ENCODE assay signal across 8 cellular contexts in genomic region chr13:67351114-67351513, GRCh38.
"Had no signal": no experiment of that assay in that cellular context is flagged by ENCODE, and none has a peak within 500 bp of the region (broad histone marks: within the 10 kb centered on the region; RNA-seq: fewer than 3 reads in every experiment).

No MANE protein-coding gene starts in this region.

- FAIRE-seq: G401.6, GM12878, GM12891, GM12892, GM18507, GM19239 had no signal

- ATAC-seq: GM12878 had no signal

- H3K4me3 ChIP-seq: GM12878 had no signal

- DNase-seq: GDM1, GF-D8 had no signal
